32 cellular contexts compared by ENCODE assay signal in genomic region chrX:40527543-40527942, GRCh38.
"Had no signal": no experiment of that assay in that cellular context is flagged by ENCODE, and none has a peak within 500 bp of the region (broad histone marks: within the 10 kb centered on the region; RNA-seq: fewer than 3 reads in every experiment).

No MANE protein-coding gene starts in this region.

- DNase-seq: activated effector memory CD4-positive, alpha-beta T cell treated with anti-CD3 and anti-CD28 coated beads, Interleukin-2, amount 50 U/mL, for 16 hours; activated effector memory CD4-positive, alpha-beta T cell treated with Interleukin-2 at 50 U/mL for 16 hours; activated gamma-delta T cell treated with Interleukin-2 at 50 U/mL for 16 hours; activated naive CD4-positive, alpha-beta T cell; activated naive CD4-positive, alpha-beta T cell treated with anti-CD3 and anti-CD28 coated beads for 36 hours; activated naive CD4-positive, alpha-beta T cell treated with anti-CD3 and anti-CD28 coated beads, Interleukin-2, amount 10 ng/mL, durations not matched to agents 7 days and 5 days; activated naive CD4-positive, alpha-beta T cell treated with anti-CD3 and anti-CD28 coated beads, Interleukin-2, amount 50 U/mL, for 16 hours; activated naive CD4-positive, alpha-beta T cell treated with Interleukin-2 at 50 U/mL for 16 hours; activated naive CD8-positive, alpha-beta T cell treated with anti-CD3 and anti-CD28 coated beads for 36 hours; activated naive CD8-positive, alpha-beta T cell treated with anti-CD3 and anti-CD28 coated beads, Interleukin-2, amount 10 ng/mL, durations not matched to agents 7 days and 5 days; activated naive CD8-positive, alpha-beta T cell treated with anti-CD3 and anti-CD28 coated beads, Interleukin-2, amount 50 U/mL, for 24 hours; activated T-cell treated with anti-CD3 and anti-CD28 coated beads, Interleukin-2, amount 50 U/mL, for 1 hour; activated T-cell treated with anti-CD3 and anti-CD28 coated beads, Interleukin-2, amount 50 U/mL, for 24 hours; activated T-cell treated with anti-CD3 and anti-CD28 coated beads, Interleukin-2, amount 50 U/mL, for 4 hours; activated T-cell treated with anti-CD3 and anti-CD28 coated beads, Interleukin-2, amount 50 U/mL, for 48 hours; activated T-cell treated with anti-CD3 and anti-CD28 coated beads, Interleukin-2, amount 50 U/mL, for 72 hours; adrenal gland; amniotic stem cell; amygdala; anterior cingulate cortex; aorta; body of pancreas; brain microvascular endothelial cell; caudate nucleus; central memory CD4-positive, alpha-beta T cell; cerebellar nuclear complex had no signal

- H3K27ac ChIP-seq: adrenal gland, ascending aorta, body of pancreas, brain microvascular endothelial cell, breast epithelium, cardiac muscle cell had no signal

- H3K4me3 ChIP-seq: adrenal gland, ascending aorta, body of pancreas, breast epithelium, cardiac muscle cell had no signal

- H3K36me3 ChIP-seq: adrenal gland, ascending aorta, brain microvascular endothelial cell, breast epithelium, cardiac muscle cell had no signal

- H3K27me3 ChIP-seq: ascending aorta, body of pancreas, brain microvascular endothelial cell, cardiac muscle cell had no signal

- FAIRE-seq: astrocyte had no signal

- ATAC-seq: activated naive CD4-positive, alpha-beta T cell treated with anti-CD3 and anti-CD28 coated beads, Interleukin-2, amount 50 U/mL, for 72 hours; activated naive CD8-positive, alpha-beta T cell treated with anti-CD3 and anti-CD28 coated beads, Interleukin-2, amount 50 U/mL, for 24 hours; activated T-cell treated with anti-CD3 and anti-CD28 coated beads, Interleukin-2, amount 50 U/mL, for 4 hours; activated T-cell treated with anti-CD3 and anti-CD28 coated beads, Interleukin-2, amount 50 U/mL, for 72 hours; activated T-helper 17 cell treated with anti-CD3 and anti-CD28 coated beads, Interleukin-2, amount 50 U/mL, for 72 hours; body of pancreas had no signal

- H3K4me1 ChIP-seq: ascending aorta, breast epithelium had no signal

- H3K9me3 ChIP-seq: adrenal gland, ascending aorta, body of pancreas, breast epithelium had no signal
